Comparison of ENCODE assay signal across 8 cellular contexts in genomic region chr6:26956078-26956600, GRCh38.
DNase-seq lines count a peak whose midpoint lies in the region; TF ChIP-seq lines count a peak whose summit lies in the region.
"Not testable (repeated sequence)": the region's sequence is repeated elsewhere in the genome, so short reads cannot be mapped to it uniquely, and the experiment has no call there.

No MANE protein-coding gene starts in this region.

- H3K4me2 ChIP-seq in BLaER1 treated with 17β-estradiol and CSF1 and Interleukin-3, amounts not matched to agents 10 nM and 100 nM = peak overlapping the region in 1 of 11 experiments; percentile 44; a peak in 2 of 22 replicates

- not testable (repeated sequence) for H3K27me3 ChIP-seq in BLaER1 treated with 17β-estradiol and CSF1 and Interleukin-3, amounts not matched to agents 10 nM and 100 nM

- not testable (repeated sequence) for H4K20me1 ChIP-seq in BLaER1 treated with 17β-estradiol and CSF1 and Interleukin-3, amounts not matched to agents 10 nM and 100 nM

- not testable (repeated sequence) for TF ChIP-seq CTCF in fibroblast of the aortic adventitia (IDR thresholded peaks at IDR 0.05; ENCODE audit: insufficient read depth, low read length)

- not testable (repeated sequence) for H3K9me3 ChIP-seq in BLaER1 treated with 17β-estradiol and CSF1 and Interleukin-3, amounts not matched to agents 10 nM and 100 nM (replicated peaks in 1 of 11)

- H3K27ac ChIP-seq in BLaER1 treated with 17β-estradiol and CSF1 and Interleukin-3, amounts not matched to agents 10 nM and 100 nM = peak overlapping the region in 9 of 11 experiments; percentile 51 to 87 (median 78); a peak in 15 of 22 replicates

- not testable (repeated sequence) for H3K9me3 Mint-ChIP-seq in T-helper 2 cell treated with Interferon-gamma antibody and Interleukin-4, amounts not matched to agents 5 μg/mL and 100 μg/mL, for 36 hours; activated naive CD8-positive, alpha-beta T cell treated with anti-CD3 and anti-CD28 coated beads for 36 hours

- DNase-seq in HT1080 (ENCODE audit: low read depth) = peak; percentile 95
- peak; percentile 71 for DNase-seq in NCI-H510A (lab: John Stamatoyannopoulos, UW)
- peak; percentile 63 for DNase-seq in T-helper 2 cell treated with Interferon-gamma antibody and Interleukin-4, amounts not matched to agents 5 μg/mL and 100 μg/mL, for 36 hours (ENCODE audit: low spot score)
- peak; percentile 61 for DNase-seq in activated naive CD8-positive, alpha-beta T cell treated with anti-CD3 and anti-CD28 coated beads for 36 hours
- DNase-seq in fibroblast of the aortic adventitia (ENCODE audit: low read depth) = peak; percentile 62
- DNase-seq in mucosa of gallbladder (ENCODE audit: low spot score) = peak; percentile 47
- peak; percentile 54 for DNase-seq in stimulated activated CD4-positive, alpha-beta T cell treated with anti-CD3 and anti-CD28 coated beads, Interleukin-4, amount 100 ng/mL, for 24 hours

- not testable (repeated sequence) for H3K27me3 Mint-ChIP-seq in T-helper 2 cell treated with Interferon-gamma antibody and Interleukin-4, amounts not matched to agents 5 μg/mL and 100 μg/mL, for 36 hours (ENCODE audit: low read depth); activated naive CD8-positive, alpha-beta T cell treated with anti-CD3 and anti-CD28 coated beads for 36 hours

- peak overlapping the region in 9 of 11 experiments; percentile 73 to 84 (median 81); a peak in 16 of 22 replicates for H3K9ac ChIP-seq in BLaER1 treated with 17β-estradiol and CSF1 and Interleukin-3, amounts not matched to agents 10 nM and 100 nM

- peak overlapping the region; percentile 53 to 71 (median 63) for H3K4me3 ChIP-seq in BLaER1 treated with 17β-estradiol and CSF1 and Interleukin-3, amounts not matched to agents 10 nM and 100 nM
- peak overlapping the region; percentile 57 for H3K4me3 ChIP-seq in fibroblast of the aortic adventitia (ENCODE audit: low read depth, low read length)

- not testable (repeated sequence) for H3K4me1 ChIP-seq in BLaER1 treated with 17β-estradiol and CSF1 and Interleukin-3, amounts not matched to agents 10 nM and 100 nM

- H3K36me3 ChIP-seq in BLaER1 treated with 17β-estradiol and CSF1 and Interleukin-3, amounts not matched to agents 10 nM and 100 nM = not testable (repeated sequence)

- peak overlapping the region; percentile 86 for H3K27ac Mint-ChIP-seq in T-helper 2 cell treated with Interferon-gamma antibody and Interleukin-4, amounts not matched to agents 5 μg/mL and 100 μg/mL, for 36 hours
- peak overlapping the region; percentile 76 for H3K27ac Mint-ChIP-seq in activated naive CD8-positive, alpha-beta T cell treated with anti-CD3 and anti-CD28 coated beads for 36 hours

- not testable (repeated sequence) for H3K36me3 Mint-ChIP-seq in T-helper 2 cell treated with Interferon-gamma antibody and Interleukin-4, amounts not matched to agents 5 μg/mL and 100 μg/mL, for 36 hours (ENCODE audit: low read depth); activated naive CD8-positive, alpha-beta T cell treated with anti-CD3 and anti-CD28 coated beads for 36 hours

- not testable (repeated sequence) for H3K4me1 Mint-ChIP-seq in T-helper 2 cell treated with Interferon-gamma antibody and Interleukin-4, amounts not matched to agents 5 μg/mL and 100 μg/mL, for 36 hours (ENCODE audit: low read depth); activated naive CD8-positive, alpha-beta T cell treated with anti-CD3 and anti-CD28 coated beads for 36 hours

- peak overlapping the region; percentile 82 for H3K4me3 Mint-ChIP-seq in T-helper 2 cell treated with Interferon-gamma antibody and Interleukin-4, amounts not matched to agents 5 μg/mL and 100 μg/mL, for 36 hours
- H3K4me3 Mint-ChIP-seq in activated naive CD8-positive, alpha-beta T cell treated with anti-CD3 and anti-CD28 coated beads for 36 hours = peak overlapping the region; percentile 74

Comparison
In these comparisons a context has a peak if more than half of its experiments do, and no peak if none do; other contexts are left out.
1. Peak in every context shown above with its lines: DNase-seq, H3K4me3 ChIP-seq and H3K27ac ChIP-seq.